8 cellular contexts compared by ENCODE assay signal in genomic region chrX:154751121-154751668, GRCh38. TPM values are rescaled to one million over a fixed set of nuclear protein-coding genes. Genes with fewer than 3 reads are reported as not detected.
DNase-seq lines count a peak whose midpoint lies in the region; ATAC-seq and TF ChIP-seq lines count a peak whose summit lies in the region.

No MANE protein-coding gene starts in this region.

- intact Hi-C loops in cardiac septum (cut with DNase I), result loop anchor here (2.0 kb wide), 1 partner anchor 20 kb away; no protein-coding TSS in a partner anchor

- H3K4me3 Mint-ChIP-seq in CD8-positive, alpha-beta memory T cell, result peak overlapping the region; percentile 71 to 91 (median 80)

- peaks cover 0 to 5% of the 10 kb centered on the region in 2 donors for H3K27me3 Mint-ChIP-seq in CD8-positive, alpha-beta memory T cell

- TF ChIP-seq EP300 in suprapubic skin (IDR thresholded peaks at IDR 0.05), result no peak

- TF ChIP-seq CTCF in HEK293 (tag by site-specific recombination; IDR thresholded peaks at IDR 0.05) (no peak), suprapubic skin (IDR thresholded peaks at IDR 0.05) (no peak)

- peak overlapping the region; percentile 48 for H3K27ac ChIP-seq in CD8-positive, alpha-beta memory T cell (ENCODE audit: low read depth, low read length)
- H3K27ac ChIP-seq in HEK293 (ENCODE audit: extremely low read depth, low read depth, low read length) (no peak overlapping the region), suprapubic skin (no peak overlapping the region)

- POLR2A ChIA-PET in CD8-positive, alpha-beta memory T cell (lab: Charles Lee), result interaction anchor here (0.7 to 2.2 kb wide), 4 partner anchors 11 to 21 kb away, joined by 4 to 22 read pairs (median 6); partner anchors contain the start of gene DKC1
- POLR2A ChIA-PET in HEK293 (lab: Yijun Ruan, JAX), result interaction anchor here (0.6 to 4.2 kb wide), 2 partner anchors 11 to 19 kb away, joined by 5 to 22 read pairs; partner anchors contain the start of gene DKC1

- H3K27ac Mint-ChIP-seq in CD8-positive, alpha-beta memory T cell, result peak overlapping the region; percentile 71 to 95 (median 84)

- no peaks in the 10 kb centered on the region for H3K27me3 ChIP-seq in CD8-positive, alpha-beta memory T cell (ENCODE audit: insufficient read depth, low read length, poor library complexity, severe bottlenecking)
- H3K27me3 ChIP-seq in suprapubic skin, result no peaks in the 10 kb centered on the region

- no peaks in the 10 kb centered on the region for H3K9me3 Mint-ChIP-seq in CD8-positive, alpha-beta memory T cell

- DNase-seq in CD8-positive, alpha-beta memory T cell, result peak in 2 of 5 donors; percentile 16 to 37
- DNase-seq in UCSD-AML1 (lab: John Stamatoyannopoulos, UW; ENCODE audit: unreplicated experiment) (peak; percentile 54), cardiac septum (ENCODE audit: low spot score) (peak; percentile 80), suprapubic skin (ENCODE audit: low spot score in 2 of 2) (no peak), GM19238 (ENCODE audit: insufficient read length, low spot score) (no peak), NCI-H2227 (lab: John Stamatoyannopoulos, UW; ENCODE audit: unreplicated experiment) (no peak)

- 50% methylated on average over 10 of the region's 37 CpGs for WGBS in suprapubic skin

- H3K4me1 Mint-ChIP-seq in CD8-positive, alpha-beta memory T cell, result peaks cover 25 to 43% (median 43%) of the 10 kb centered on the region in 3 donors

- H3K4me3 ChIP-seq in CD8-positive, alpha-beta memory T cell (ENCODE audit: low read length), result peak overlapping the region; percentile 43
- H3K4me3 ChIP-seq in HEK293 (ENCODE audit: low read depth, low read length) (no peak overlapping the region), suprapubic skin (peak overlapping the region; percentile 50)

- H3K36me3 ChIP-seq in CD8-positive, alpha-beta memory T cell (ENCODE audit: insufficient read depth, low read length), result no peaks in the 10 kb centered on the region
- H3K36me3 ChIP-seq in HEK293 (ENCODE audit: control insufficient read depth in 2 of 2, insufficient read depth in 1 of 2, low read length in 2 of 2) (no peaks in the 10 kb centered on the region), suprapubic skin (no peaks in the 10 kb centered on the region)

- H3K9me3 ChIP-seq in CD8-positive, alpha-beta memory T cell (ENCODE audit: low read length), result no peaks in the 10 kb centered on the region
- H3K9me3 ChIP-seq in HEK293 (ENCODE audit: control insufficient read depth, insufficient read depth, low read depth, low read length) (no peaks in the 10 kb centered on the region), suprapubic skin (no peaks in the 10 kb centered on the region)

- ATAC-seq in HG02938 (IDR thresholded peaks at IDR 0.05; ENCODE audit: unreplicated experiment), result no peak

- H3K4me1 ChIP-seq in CD8-positive, alpha-beta memory T cell (ENCODE audit: insufficient read depth, low read length), result peaks cover 15% of the 10 kb centered on the region
- no peaks in the 10 kb centered on the region for H3K4me1 ChIP-seq in HEK293 (ENCODE audit: control insufficient read depth, insufficient read depth, low read length)
- H3K4me1 ChIP-seq in suprapubic skin, result peaks cover 3% of the 10 kb centered on the region

- CTCF ChIA-PET in CD8-positive, alpha-beta memory T cell (lab: Charles Lee), result interaction anchor here (0.9 to 6.6 kb wide), 5 partner anchors 12 to 38 kb away, joined by 3 to 65 read pairs (median 13); partner anchors contain the start of gene DKC1
- CTCF ChIA-PET in HEK293 (lab: Yijun Ruan, JAX), result interaction anchor here (1.1 kb wide), 1 partner anchor 90 kb away, joined by 4 read pairs; no protein-coding TSS in a partner anchor

- no peak for TF ChIP-seq POLR2A in suprapubic skin (IDR thresholded peaks at IDR 0.05)

- H3K36me3 Mint-ChIP-seq in CD8-positive, alpha-beta memory T cell, result peaks cover 0 to 8% (median 0%) of the 10 kb centered on the region in 3 donors

TF ChIP-seq in HEK293, 187 proteins besides CTCF, POLR2A, EP300 and RAD21:
- TF ChIP-seq ZBTB6 (tag by site-specific recombination; IDR thresholded peaks at IDR 0.05) (no peak), SCRT2 (tag by site-specific recombination; IDR thresholded peaks at IDR 0.05) (peak; percentile 45)

RNA-seq across cellular contexts. Expression of gene GAB3, which starts 0.3 kb away (rescaled TPM):
- total RNA-seq in CD8-positive, alpha-beta memory T cell, result 1 to 10 TPM; 6.2 to 6.7 TPM
- 11.9 TPM for polyA plus RNA-seq in CD8-positive, alpha-beta memory T cell
- 17.7 TPM for total RNA-seq in cardiac septum
- 1 to 10 TPM in 2 of 4 donors, under 1 TPM in 2; 0.65 to 2.7 (median 1.6) TPM for total RNA-seq in suprapubic skin

RNA-seq across cellular contexts. Expression of gene DKC1, which starts 11.5 kb away (rescaled TPM):
- 100 to 1,000 TPM; 214 to 219 TPM for total RNA-seq in CD8-positive, alpha-beta memory T cell
- 43.6 TPM for polyA plus RNA-seq in CD8-positive, alpha-beta memory T cell
- 22.4 TPM for total RNA-seq in cardiac septum
- total RNA-seq in suprapubic skin, result 10 to 100 TPM; 38.1 to 60.6 (median 42.9) TPM

RNA-seq across cellular contexts. Expression of gene MPP1, which starts 54.1 kb away (rescaled TPM):
- 10 to 100 TPM; 12.8 to 13.0 TPM for total RNA-seq in CD8-positive, alpha-beta memory T cell
- 14.7 TPM for polyA plus RNA-seq in CD8-positive, alpha-beta memory T cell
- total RNA-seq in cardiac septum, result 30.0 TPM
- total RNA-seq in suprapubic skin, result 10 to 100 TPM in 3 of 4 donors, 1 to 10 TPM in 1; 9.9 to 15.0 (median 13.3) TPM

Comparison
In these comparisons a context has a peak if more than half of its experiments do, and no peak if none do; other contexts are left out.
1. DNase-seq: peak in UCSD-AML1 (single experiment) and cardiac septum (single experiment); none in suprapubic skin (0 of 2), GM19238 (single experiment) and NCI-H2227 (single experiment).